8 cellular contexts compared by ENCODE assay signal in genomic region chr3:39141211-39141995, GRCh38. TPM values are rescaled to one million over a fixed set of nuclear protein-coding genes. Genes with fewer than 3 reads are reported as not detected.
DNase-seq lines count a peak whose midpoint lies in the region; ATAC-seq and TF ChIP-seq lines count a peak whose summit lies in the region.

No MANE protein-coding gene starts in this region.

- CTCF ChIA-PET in Calu3 (lab: Charles Lee) = interaction anchor here (0.6 to 1.9 kb wide), 5 partner anchors 9 to 45 kb away, joined by 3 to 18 read pairs (median 3); no protein-coding TSS in a partner anchor

- intact Hi-C loops in Calu3 (cut with micrococcal nuclease; ENCODE audit: unreplicated experiment) = loop anchor here (2.0 kb wide), 1 partner anchor 15 kb away; no protein-coding TSS in a partner anchor

- H2AFZ ChIP-seq in parathyroid adenoma = no peak overlapping the region

- H3K27ac Mint-ChIP-seq in Calu3 (ENCODE audit: unreplicated experiment) = peak overlapping the region; percentile 89

- no peak overlapping the region for H3K9ac ChIP-seq in parathyroid adenoma

- H3K4me3 Mint-ChIP-seq in Calu3 (ENCODE audit: low read depth, unreplicated experiment) = peak overlapping the region; percentile 52

- H3K36me3 ChIP-seq in esophagus (ENCODE audit: control insufficient read depth in 2 of 2, insufficient read depth in 2 of 2, low read length in 1 of 2) (peaks cover 11 to 45% of the 10 kb centered on the region in 2 donors), parathyroid adenoma (ENCODE audit: control insufficient read depth, insufficient read depth, low read length) (no peaks in the 10 kb centered on the region)

- peaks cover 37% of the 10 kb centered on the region for H3K4me1 Mint-ChIP-seq in Calu3 (ENCODE audit: low read depth, unreplicated experiment)

- H3K4me1 ChIP-seq in esophagus (ENCODE audit: control insufficient read depth in 2 of 2, insufficient read depth in 2 of 2, low read length in 1 of 2) (peaks cover 12 to 29% of the 10 kb centered on the region in 2 donors), parathyroid adenoma (peaks cover 69% of the 10 kb centered on the region)

- peak overlapping the region; percentile 0 for H3K4me2 ChIP-seq in parathyroid adenoma (ENCODE audit: low read length)

- TF ChIP-seq CTCF in Calu3 (IDR thresholded peaks at IDR 0.05; ENCODE audit: unreplicated experiment) (no peak), parathyroid adenoma (IDR thresholded peaks at IDR 0.05) (no peak)

- no peaks in the 10 kb centered on the region for H3K27me3 Mint-ChIP-seq in Calu3 (ENCODE audit: unreplicated experiment)

- H3K9me3 Mint-ChIP-seq in Calu3 (ENCODE audit: low read depth, unreplicated experiment) = no peaks in the 10 kb centered on the region

- 28 to 34% methylated on average over 3 of the region's 3 CpGs for WGBS in esophagus, 2 donors

- no peak for ATAC-seq in HG03280 (IDR thresholded peaks at IDR 0.05; ENCODE audit: unreplicated experiment)

- H3K36me3 Mint-ChIP-seq in Calu3 (ENCODE audit: insufficient read depth, unreplicated experiment) = peaks cover 58% of the 10 kb centered on the region

- H3K79me2 ChIP-seq in parathyroid adenoma = peaks cover 16% of the 10 kb centered on the region

- DNase-seq in Calu3 (peak; percentile 92), NOMO-1 treated with DMSO at 0.1 percent for 48 hours (lab: John Stamatoyannopoulos, UW; ENCODE audit: unreplicated experiment) (peak; percentile 40), HCEC 1CT (no peak), Kasumi-1 (lab: John Stamatoyannopoulos, UW) (no peak), D341Med (ENCODE audit: low spot score) (no peak)

- H3K9me3 ChIP-seq in esophagus (ENCODE audit: control insufficient read depth in 2 of 2, insufficient read depth in 1 of 2, low read depth in 1 of 2, low read length in 1 of 2) (no peaks in the 10 kb centered on the region), parathyroid adenoma (ENCODE audit: control insufficient read depth, low read length) (no peaks in the 10 kb centered on the region)

- peak overlapping the region in 1 of 2 donors; percentile 16 for H3K4me3 ChIP-seq in esophagus (ENCODE audit: low read depth in 1 of 2, low read length in 2 of 2)
- no peak overlapping the region for H3K4me3 ChIP-seq in parathyroid adenoma (ENCODE audit: low read depth, low read length)

- BruUV-seq in Calu3 (replicated peaks; lab: Mats Ljungman, UMichigan) = no TSS peak

- H3K27me3 ChIP-seq in esophagus (ENCODE audit: control insufficient read depth in 1 of 2, insufficient read depth in 2 of 2, low read length in 2 of 2) (no peaks in the 10 kb centered on the region), parathyroid adenoma (ENCODE audit: control insufficient read depth, insufficient read depth, low read length) (no peaks in the 10 kb centered on the region)

- H3K27ac ChIP-seq in esophagus (ENCODE audit: low read depth in 2 of 2, low read length in 1 of 2) (peak overlapping the region; percentile 94 to 98), parathyroid adenoma (peak overlapping the region; percentile 91)

RNA-seq across cellular contexts. Expression of gene CSRNP1, which starts 12.0 kb away (rescaled TPM):
- total RNA-seq in Calu3 (2022) = 12.6 and 13.4 TPM in 2 replicates
- 10 to 100 TPM; 16.8 to 21.4 TPM for polyA plus RNA-seq in esophagus

RNA-seq across cellular contexts. Expression of gene TTC21A, which starts 33.9 kb away (rescaled TPM):
- total RNA-seq in Calu3 (2022) = 8.1 and 9.1 TPM in 2 replicates
- 1 to 10 TPM; 1.8 to 5.6 TPM for polyA plus RNA-seq in esophagus

RNA-seq across cellular contexts. Expression of gene GORASP1, which starts 34.0 kb away (rescaled TPM):
- total RNA-seq in Calu3 (2022) = 54.8 and 58.6 TPM in 2 replicates
- polyA plus RNA-seq in esophagus = 10 to 100 TPM; 30.9 to 32.0 TPM

RNA-seq across cellular contexts. Expression of gene XIRP1, which starts 51.0 kb away (rescaled TPM):
- total RNA-seq in Calu3 (2022) = not detected in 2 replicates
- polyA plus RNA-seq in esophagus = under 1 TPM; 0.07 to 0.10 TPM

Comparison
In these comparisons a context has a peak if more than half of its experiments do, and no peak if none do; other contexts are left out.
1. DNase-seq: peak in Calu3 (single experiment) and NOMO-1 treated with DMSO at 0.1 percent for 48 hours (single experiment); none in HCEC 1CT (single experiment), Kasumi-1 (0 of 2) and D341Med (single experiment).